Comparison of ENCODE assay signal across 9 cellular contexts in genomic region chr16:11674818-11675560, GRCh38. TPM values are rescaled to one million over a fixed set of nuclear protein-coding genes. Genes with fewer than 3 reads are reported as not detected.
A peak's percentile ranks its signal among the peaks of the same experiment; 100 is the strongest.
DNase-seq lines count a peak whose midpoint lies in the region; ATAC-seq, FAIRE-seq and TF ChIP-seq lines count a peak whose summit lies in the region.
"Had no signal": no experiment of that assay in that cellular context is flagged by ENCODE, and none has a peak within 500 bp of the region (broad histone marks: within the 10 kb centered on the region; RNA-seq: fewer than 3 reads in every experiment).

No MANE protein-coding gene starts in this region.

- TF ChIP-seq CTCF in kidney (IDR thresholded peaks at IDR 0.05; ENCODE audit: borderline replicate concordance, extremely low read depth, insufficient read depth), result no peak
- no peak for TF ChIP-seq CTCF in suprapubic skin (IDR thresholded peaks at IDR 0.05)

- TF ChIP-seq POLR2A in suprapubic skin (IDR thresholded peaks at IDR 0.05), result no peak

- no peak for TF ChIP-seq EP300 in suprapubic skin (IDR thresholded peaks at IDR 0.05)

- peaks cover 23 to 56% of the 10 kb centered on the region in 2 donors for H3K4me1 ChIP-seq in kidney (ENCODE audit: control insufficient read depth in 1 of 2, insufficient read depth in 1 of 2, low read depth in 1 of 2, low read length in 2 of 2)
- H3K4me1 ChIP-seq in suprapubic skin, result peaks cover 89% of the 10 kb centered on the region

- H3K27me3 ChIP-seq in suprapubic skin, result no peaks in the 10 kb centered on the region

- peaks cover under 1 to 27% of the 10 kb centered on the region in 2 donors for H3K36me3 ChIP-seq in kidney (ENCODE audit: control insufficient read depth in 1 of 2, insufficient read depth in 2 of 2, low read length in 2 of 2)
- peaks cover 36% of the 10 kb centered on the region for H3K36me3 ChIP-seq in suprapubic skin

- H3K4me3 Mint-ChIP-seq in activated T-cell treated with anti-CD3 and anti-CD28 coated beads, Interleukin-2, amount 50 U/mL, for 72 hours, result no peak overlapping the region
- H3K4me3 Mint-ChIP-seq in activated T-helper 17 cell treated with anti-CD3 and anti-CD28 coated beads, Interleukin-2, amount 50 U/mL, for 72 hours, result no peak overlapping the region

- no peaks in the 10 kb centered on the region for H3K9me3 Mint-ChIP-seq in activated T-cell treated with anti-CD3 and anti-CD28 coated beads, Interleukin-2, amount 50 U/mL, for 72 hours
- H3K9me3 Mint-ChIP-seq in activated T-helper 17 cell treated with anti-CD3 and anti-CD28 coated beads, Interleukin-2, amount 50 U/mL, for 72 hours, result no peaks in the 10 kb centered on the region

- H3K4me3 ChIP-seq in kidney (ENCODE audit: low read length in 2 of 2) (no peak overlapping the region), suprapubic skin (no peak overlapping the region)

- peak overlapping the region in 1 of 2 donors; percentile 19 for H3K9ac ChIP-seq in kidney (ENCODE audit: low read length in 2 of 2)

- ATAC-seq in activated T-cell treated with anti-CD3 and anti-CD28 coated beads, Interleukin-2, amount 50 U/mL, for 72 hours (replicated peaks in 1 of 2), result no peak
- no peak for ATAC-seq in activated T-helper 17 cell treated with anti-CD3 and anti-CD28 coated beads, Interleukin-2, amount 50 U/mL, for 72 hours (replicated peaks)
- ATAC-seq in sciatic nerve (no peak), HG03159 (IDR thresholded peaks at IDR 0.05; ENCODE audit: unreplicated experiment) (no peak), HG02642 (IDR thresholded peaks at IDR 0.05; ENCODE audit: poor library complexity, unreplicated experiment) (no peak)

- intact Hi-C loops in kidney (cut with DNase I), result no loop called here
- intact Hi-C loops in sciatic nerve (cut with DNase I), result no loop called here

- peaks cover 0 to 5% of the 10 kb centered on the region in 2 donors for H3K36me3 Mint-ChIP-seq in activated T-cell treated with anti-CD3 and anti-CD28 coated beads, Interleukin-2, amount 50 U/mL, for 72 hours (ENCODE audit: insufficient read depth in 2 of 2)
- H3K36me3 Mint-ChIP-seq in activated T-helper 17 cell treated with anti-CD3 and anti-CD28 coated beads, Interleukin-2, amount 50 U/mL, for 72 hours (ENCODE audit: low read depth), result peaks cover 32% of the 10 kb centered on the region

- no peak for FAIRE-seq in kidney (lab: Jason Lieb, UNC)

- peaks cover 79% of the 10 kb centered on the region for H3K4me1 Mint-ChIP-seq in activated T-cell treated with anti-CD3 and anti-CD28 coated beads, Interleukin-2, amount 50 U/mL, for 72 hours (ENCODE audit: low read depth)
- H3K4me1 Mint-ChIP-seq in activated T-helper 17 cell treated with anti-CD3 and anti-CD28 coated beads, Interleukin-2, amount 50 U/mL, for 72 hours, result peaks cover 28% of the 10 kb centered on the region

- H3K9me3 ChIP-seq in kidney (ENCODE audit: control insufficient read depth in 1 of 2, low read length in 2 of 2) (no peaks in the 10 kb centered on the region), suprapubic skin (no peaks in the 10 kb centered on the region)

- H3K27ac ChIP-seq in kidney (ENCODE audit: low read depth in 2 of 2, low read length in 2 of 2), result no peak overlapping the region
- H3K27ac ChIP-seq in suprapubic skin, result peak overlapping the region; percentile 30

- 66% methylated on average over 15 of the region's 15 CpGs for WGBS in suprapubic skin

- H3K27me3 Mint-ChIP-seq in activated T-cell treated with anti-CD3 and anti-CD28 coated beads, Interleukin-2, amount 50 U/mL, for 72 hours (ENCODE audit: low read depth), result no peaks in the 10 kb centered on the region
- H3K27me3 Mint-ChIP-seq in activated T-helper 17 cell treated with anti-CD3 and anti-CD28 coated beads, Interleukin-2, amount 50 U/mL, for 72 hours, result no peaks in the 10 kb centered on the region

- peak overlapping the region; percentile 84 for H3K27ac Mint-ChIP-seq in activated T-cell treated with anti-CD3 and anti-CD28 coated beads, Interleukin-2, amount 50 U/mL, for 72 hours
- H3K27ac Mint-ChIP-seq in activated T-helper 17 cell treated with anti-CD3 and anti-CD28 coated beads, Interleukin-2, amount 50 U/mL, for 72 hours, result peak overlapping the region; percentile 78

- DNase-seq in activated T-cell treated with anti-CD3 and anti-CD28 coated beads, Interleukin-2, amount 50 U/mL, for 72 hours, result no peak
- no peak for DNase-seq in activated T-cell treated with anti-CD3 and anti-CD28 coated beads for 4 hours
- peak; percentile 69 for DNase-seq in kidney
- DNase-seq in suprapubic skin (ENCODE audit: low spot score in 2 of 2), result no peak
- DNase-seq in sciatic nerve (ENCODE audit: low spot score), result no peak
- DNase-seq: stimulated activated naive CD4-positive, alpha-beta T cell treated with Interleukin-2 at 50 U/mL for 16 hours had no signal

RNA-seq across cellular contexts. Expression of gene SNN, which starts 6.7 kb away (rescaled TPM):
- 10 to 100 TPM; 10.4 to 11.6 TPM for total RNA-seq in activated T-cell treated with anti-CD3 and anti-CD28 coated beads, Interleukin-2, amount 50 U/mL, for 72 hours
- total RNA-seq in activated T-helper 17 cell treated with anti-CD3 and anti-CD28 coated beads, Interleukin-2, amount 50 U/mL, for 72 hours, result 1 to 10 TPM; 3.3 to 4.9 TPM
- total RNA-seq in kidney (21.9 TPM), suprapubic skin (10 to 100 TPM; 17.0 to 32.7 (median 24.6) TPM), sciatic nerve (40.0 TPM)
- polyA plus RNA-seq in kidney (ENCODE audit: insufficient read depth, low read depth, low replicate concordance), result 16.6 TPM
